Comparison of ENCODE assay signal across 10 cellular contexts in genomic region chr9:16335788-16336580, GRCh38.
DNase-seq lines count a peak whose midpoint lies in the region; ATAC-seq and TF ChIP-seq lines count a peak whose summit lies in the region.
"Had no signal": no experiment of that assay in that cellular context is flagged by ENCODE, and none has a peak within 500 bp of the region (broad histone marks: within the 10 kb centered on the region; RNA-seq: fewer than 3 reads in every experiment).

No MANE protein-coding gene starts in this region.

- H3K27ac ChIP-seq in mesendoderm (ENCODE audit: low read depth, low read length), result no peak overlapping the region

- H3K9me3 Mint-ChIP-seq in activated T-cell treated with anti-CD3 and anti-CD28 coated beads, Interleukin-2, amount 50 U/mL, for 24 hours, result no peaks in the 10 kb centered on the region

- no peak overlapping the region for H3K4me3 Mint-ChIP-seq in activated T-cell treated with anti-CD3 and anti-CD28 coated beads, Interleukin-2, amount 50 U/mL, for 24 hours
- H3K4me3 Mint-ChIP-seq: naive B cell had no signal

- no peaks in the 10 kb centered on the region for H3K36me3 ChIP-seq in mesendoderm (ENCODE audit: control insufficient read depth, insufficient read depth, low read length)

- H3K4me1 ChIP-seq in mesendoderm (ENCODE audit: control insufficient read depth, low read depth, low read length), result no peaks in the 10 kb centered on the region

- peak; percentile 8 for DNase-seq in DMS53 treated with DMSO at 0.1 percent for 48 hours (lab: John Stamatoyannopoulos, UW; ENCODE audit: unreplicated experiment)
- peak; percentile 99 for DNase-seq in RPMI7951 (ENCODE audit: low read depth)
- peak; percentile 99 for DNase-seq in fibroblast of the aortic adventitia (ENCODE audit: low read depth)
- DNase-seq in pulmonary artery endothelial cell (ENCODE audit: low read depth, low spot score), result peak; percentile 57
- DNase-seq in NCI-H526 (lab: John Stamatoyannopoulos, UW), result no peak
- no peak for DNase-seq in mesendoderm
- DNase-seq in activated T-cell treated with anti-CD3 and anti-CD28 coated beads, Interleukin-2, amount 50 U/mL, for 24 hours, result no peak
- DNase-seq: activated effector memory CD4-positive, alpha-beta T cell treated with anti-CD3 and anti-CD28 coated beads, Interleukin-2, amount 50 U/mL, for 16 hours; naive B cell had no signal

- H3K79me1 ChIP-seq in mesendoderm (ENCODE audit: low read length), result no peaks in the 10 kb centered on the region

- no peak overlapping the region for H3K4me3 ChIP-seq in fibroblast of the aortic adventitia (ENCODE audit: low read depth, low read length)
- no peak overlapping the region for H3K4me3 ChIP-seq in mesendoderm (ENCODE audit: low read length)

- TF ChIP-seq CTCF in fibroblast of the aortic adventitia (IDR thresholded peaks at IDR 0.05; ENCODE audit: insufficient read depth, low read length), result no peak

- no peak overlapping the region for H3K9ac ChIP-seq in mesendoderm (ENCODE audit: low read length)

- H2BK120ac ChIP-seq in mesendoderm (ENCODE audit: low read depth, low read length), result no peak overlapping the region

- no peak overlapping the region for H4K5ac ChIP-seq in mesendoderm (ENCODE audit: low read length)

- H3K18ac ChIP-seq in mesendoderm (ENCODE audit: low read length), result no peak overlapping the region

- H3K79me2 ChIP-seq in mesendoderm (ENCODE audit: control insufficient read depth, insufficient read depth, low read length), result no peaks in the 10 kb centered on the region

- H3K4ac ChIP-seq in mesendoderm (ENCODE audit: low read depth, low read length), result no peak overlapping the region

- H3K36me3 Mint-ChIP-seq in activated T-cell treated with anti-CD3 and anti-CD28 coated beads, Interleukin-2, amount 50 U/mL, for 24 hours (ENCODE audit: low read depth), result no peaks in the 10 kb centered on the region
- H3K36me3 Mint-ChIP-seq: naive B cell had no signal

- no peak overlapping the region for H2AK5ac ChIP-seq in mesendoderm (ENCODE audit: low read length)

- no peaks in the 10 kb centered on the region for H3K27me3 Mint-ChIP-seq in activated T-cell treated with anti-CD3 and anti-CD28 coated beads, Interleukin-2, amount 50 U/mL, for 24 hours
- H3K27me3 Mint-ChIP-seq: naive B cell had no signal

- H4K8ac ChIP-seq in mesendoderm (ENCODE audit: low read depth, low read length), result no peak overlapping the region

- no peak for ATAC-seq in HG03457 (IDR thresholded peaks at IDR 0.05; ENCODE audit: unreplicated experiment)

- H3K4me1 Mint-ChIP-seq in activated T-cell treated with anti-CD3 and anti-CD28 coated beads, Interleukin-2, amount 50 U/mL, for 24 hours (ENCODE audit: low read depth), result no peaks in the 10 kb centered on the region
- H3K4me1 Mint-ChIP-seq: naive B cell had no signal

- no peaks in the 10 kb centered on the region for H3K27me3 ChIP-seq in mesendoderm (ENCODE audit: insufficient read depth, low read length, poor library complexity)

- no peak overlapping the region for H2BK5ac ChIP-seq in mesendoderm (ENCODE audit: low read length)

- no CpG with 5 or more reads among the region's 7 CpGs for WGBS in mesendoderm (ENCODE audit: extremely low coverage, insufficient coverage, low lambda C conversion rate)

- no peak overlapping the region for H3K23ac ChIP-seq in mesendoderm (ENCODE audit: low read length)

- H2BK15ac ChIP-seq in mesendoderm (replicated peaks; ENCODE audit: low read depth), result no peak overlapping the region

- no peak overlapping the region for H3K56ac ChIP-seq in mesendoderm (ENCODE audit: low read length)

- no peak overlapping the region for H3K27ac Mint-ChIP-seq in activated T-cell treated with anti-CD3 and anti-CD28 coated beads, Interleukin-2, amount 50 U/mL, for 24 hours

- no peak overlapping the region for H3K4me2 ChIP-seq in mesendoderm (ENCODE audit: low read length)

Comparison
In these comparisons a context has a peak if more than half of its experiments do, and no peak if none do; other contexts are left out.
1. DNase-seq: peak in DMS53 treated with DMSO at 0.1 percent for 48 hours (single experiment), RPMI7951 (single experiment), fibroblast of the aortic adventitia (single experiment) and pulmonary artery endothelial cell (single experiment); none in NCI-H526 (0 of 2), mesendoderm (single experiment) and activated T-cell treated with anti-CD3 and anti-CD28 coated beads, Interleukin-2, amount 50 U/mL, for 24 hours (single experiment).